21 cellular contexts compared by ENCODE assay signal in genomic region chr18:50704541-50704940, GRCh38.
"Had no signal": no experiment of that assay in that cellular context is flagged by ENCODE, and none has a peak within 500 bp of the region (broad histone marks: within the 10 kb centered on the region; RNA-seq: fewer than 3 reads in every experiment).

No MANE protein-coding gene starts in this region.

- H3K4me1 Mint-ChIP-seq: memory B cell had no signal

- H3K9me3 ChIP-seq: heart right ventricle, lower lobe of right lung, prostate gland, right lobe of liver, uterus had no signal

- H3K4me3 ChIP-seq: dorsolateral prefrontal cortex, heart right ventricle, lower lobe of right lung, prostate gland, right lobe of liver, skin epidermis, uterus had no signal

- H3K4me1 ChIP-seq: lower lobe of right lung, uterus had no signal

- H3K27ac ChIP-seq: dorsolateral prefrontal cortex, heart right ventricle, lower lobe of right lung, parathyroid adenoma, prostate gland, right lobe of liver, skin epidermis, uterus had no signal

- H3K27ac Mint-ChIP-seq: memory B cell; natural killer cell treated with Interleukin-12 subunit alpha and Interleukin-12 subunit beta and Interleukin-15 and Interleukin-18, amount 100 ng/mL, for 72 hours; type B pancreatic cell had no signal

- ATAC-seq: heart right ventricle; left lobe of liver; lower lobe of right lung; natural killer cell treated with Interleukin-12 subunit alpha and Interleukin-12 subunit beta and Interleukin-15 and Interleukin-18, amount 100 ng/mL, for 72 hours; right lobe of liver had no signal

- H3K36me3 Mint-ChIP-seq: memory B cell; natural killer cell treated with Interleukin-12 subunit alpha and Interleukin-12 subunit beta and Interleukin-15 and Interleukin-18, amount 100 ng/mL, for 72 hours; type B pancreatic cell had no signal

- H3K9me3 Mint-ChIP-seq: memory B cell; natural killer cell treated with Interleukin-12 subunit alpha and Interleukin-12 subunit beta and Interleukin-15 and Interleukin-18, amount 100 ng/mL, for 72 hours; type B pancreatic cell had no signal

- H3K27me3 ChIP-seq: dorsolateral prefrontal cortex, heart right ventricle, right lobe of liver, uterus had no signal

- H3K4me3 Mint-ChIP-seq: memory B cell; natural killer cell treated with Interleukin-12 subunit alpha and Interleukin-12 subunit beta and Interleukin-15 and Interleukin-18, amount 100 ng/mL, for 72 hours; type B pancreatic cell had no signal

- H3K27me3 Mint-ChIP-seq: type B pancreatic cell had no signal

- DNase-seq: cortex of kidney; dorsolateral prefrontal cortex; effector CD8-positive, alpha-beta T cell; heart right ventricle; hypothalamus; islet precursor cell; lower lobe of right lung; midbrain; occipital lobe; retina; right lobe of liver; stimulated activated CD4-positive, alpha-beta T cell treated with anti-CD3 and anti-CD28 coated beads, Interleukin-12 subunit alpha, Interleukin-12 subunit beta, amount 100 ng/mL, for 4 hours; stimulated activated naive CD4-positive, alpha-beta T cell treated with Interleukin-2 at 50 U/mL for 16 hours; uterus had no signal

- H3K36me3 ChIP-seq: heart right ventricle, lower lobe of right lung, prostate gland, right lobe of liver, uterus had no signal
